Comparison of ENCODE assay signal across 10 cellular contexts in the genomic region with DNA sequence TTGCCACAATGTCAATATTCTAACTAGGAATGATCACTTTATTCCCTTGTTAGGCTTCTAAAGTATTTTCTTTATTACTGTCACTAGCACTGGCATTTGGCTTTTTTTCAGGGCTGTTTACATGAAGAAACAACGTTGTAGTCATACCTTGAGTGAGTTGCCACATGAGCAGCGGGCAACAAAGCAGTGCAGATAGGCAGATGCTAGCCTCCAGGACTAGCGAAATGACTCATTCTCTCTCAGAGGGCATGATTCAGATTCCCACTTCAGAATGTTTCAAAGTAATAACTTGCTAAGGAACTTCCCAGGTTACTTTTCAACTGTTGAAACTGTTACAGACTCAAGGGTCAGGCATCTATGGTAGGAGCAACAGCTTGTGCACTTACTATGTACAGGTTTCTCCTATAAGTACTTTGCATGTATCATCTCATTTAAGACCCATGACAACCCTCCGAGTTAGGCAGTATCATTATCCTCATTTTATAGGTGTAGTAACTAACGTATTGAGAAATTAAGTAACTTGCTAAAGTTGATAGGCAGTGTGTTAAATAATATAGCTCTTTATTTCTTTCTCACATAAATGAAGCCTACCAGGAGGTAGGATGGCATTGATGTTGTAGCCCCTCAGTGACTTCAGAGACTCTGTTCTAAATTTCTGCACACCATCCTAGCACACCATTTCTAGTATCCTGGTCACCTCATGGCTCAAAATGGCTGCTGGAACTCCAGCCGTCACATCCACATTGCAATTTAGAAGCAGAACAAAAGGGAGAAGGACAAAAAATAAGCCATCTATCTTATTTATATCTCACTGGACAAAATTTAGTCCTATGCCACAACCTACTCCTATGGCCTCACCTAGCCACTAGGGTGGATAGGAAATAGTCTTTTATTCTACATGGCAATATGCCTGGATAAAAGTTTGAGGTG.
DNase-seq lines count a peak whose midpoint lies in the region; ATAC-seq and TF ChIP-seq lines count a peak whose summit lies in the region.
"Had no signal": no experiment of that assay in that cellular context is flagged by ENCODE, and none has a peak within 500 bp of the region (broad histone marks: within the 10 kb centered on the region; RNA-seq: fewer than 3 reads in every experiment).

No MANE protein-coding gene starts in this region.

- intact Hi-C loops in activated naive CD4-positive, alpha-beta T cell treated with anti-CD3 and anti-CD28 coated beads for 36 hours (cut with micrococcal nuclease) = loop anchor here (1.0 to 5.0 kb wide), 11 partner anchors 7 to 1662 kb away; a partner anchor contains a TSS
- intact Hi-C loops in heart right ventricle (cut with DNase I) = loop anchor here in 4 of 10 donors (10.0 kb wide), 2 partner anchors 125 to 155 kb away; no protein-coding TSS in a partner anchor

- no peak overlapping the region for H3K4me3 Mint-ChIP-seq in activated naive CD4-positive, alpha-beta T cell treated with anti-CD3 and anti-CD28 coated beads for 36 hours
- H3K4me3 Mint-ChIP-seq: H9 had no signal

- no peaks in the 10 kb centered on the region for H3K36me3 ChIP-seq in heart right ventricle

- H3K4me1 ChIP-seq in heart right ventricle = no peaks in the 10 kb centered on the region

- peak overlapping the region; percentile 70 for H3K27ac Mint-ChIP-seq in activated naive CD4-positive, alpha-beta T cell treated with anti-CD3 and anti-CD28 coated beads for 36 hours
- H3K27ac Mint-ChIP-seq: H9 had no signal

- peak; percentile 90 for DNase-seq in activated naive CD4-positive, alpha-beta T cell treated with anti-CD3 and anti-CD28 coated beads for 36 hours
- peak; percentile 57 for DNase-seq in stimulated activated CD4-positive, alpha-beta T cell treated with anti-CD3 and anti-CD28 coated beads, Interleukin-4, amount 100 ng/mL, for 1 hour
- DNase-seq in heart right ventricle = no peak
- DNase-seq in NCI-H1930 (lab: John Stamatoyannopoulos, UW) = no peak
- DNase-seq in activated gamma-delta T cell (lab: John Stamatoyannopoulos, UW) = no peak
- DNase-seq: H9, hippocampal formation had no signal

- ATAC-seq in GM19452 (IDR thresholded peaks at IDR 0.05; ENCODE audit: unreplicated experiment) (peak; percentile 68), HG03378 (IDR thresholded peaks at IDR 0.05; ENCODE audit: unreplicated experiment) (peak; percentile 88), heart right ventricle (no peak), GM19397 (IDR thresholded peaks at IDR 0.05; ENCODE audit: unreplicated experiment) (no peak)

- CTCF ChIA-PET in activated naive CD4-positive, alpha-beta T cell treated with anti-CD3 and anti-CD28 coated beads for 36 hours (lab: Charles Lee) = interaction anchor here (0.7 to 1.4 kb wide), 5 partner anchors 16 to 33 kb away, joined by 3 to 5 read pairs (median 4); no protein-coding TSS in a partner anchor

- no peaks in the 10 kb centered on the region for H3K27me3 Mint-ChIP-seq in activated naive CD4-positive, alpha-beta T cell treated with anti-CD3 and anti-CD28 coated beads for 36 hours (ENCODE audit: low read depth)

- no peak overlapping the region for H3K4me3 ChIP-seq in heart right ventricle

- peaks cover 0 to 3% (median 0%) of the 10 kb centered on the region in 7 donors for H3K27me3 ChIP-seq in heart right ventricle

- H3K4me1 Mint-ChIP-seq in activated naive CD4-positive, alpha-beta T cell treated with anti-CD3 and anti-CD28 coated beads for 36 hours (ENCODE audit: low read depth) = peaks cover 65% of the 10 kb centered on the region
- H3K4me1 Mint-ChIP-seq: H9 had no signal

- no peak for TF ChIP-seq CTCF in heart right ventricle (IDR thresholded peaks at IDR 0.05)

- H3K9me3 ChIP-seq in heart right ventricle = no peaks in the 10 kb centered on the region

- H3K36me3 Mint-ChIP-seq in activated naive CD4-positive, alpha-beta T cell treated with anti-CD3 and anti-CD28 coated beads for 36 hours (ENCODE audit: low read depth) = no peaks in the 10 kb centered on the region

- peaks cover 1% of the 10 kb centered on the region for H3K9me3 Mint-ChIP-seq in activated naive CD4-positive, alpha-beta T cell treated with anti-CD3 and anti-CD28 coated beads for 36 hours
- H3K9me3 Mint-ChIP-seq: H9 had no signal

- 94 to 95% methylated on average over 6 of the region's 6 CpGs for WGBS in heart right ventricle, 2 donors

- no peak overlapping the region for H3K27ac ChIP-seq in heart right ventricle

Comparison
In these comparisons a context has a peak if more than half of its experiments do, and no peak if none do; other contexts are left out.
1. ATAC-seq: peak in GM19452 (single experiment) and HG03378 (single experiment); none in heart right ventricle (0 of 8) and GM19397 (single experiment).
2. DNase-seq: peak in activated naive CD4-positive, alpha-beta T cell treated with anti-CD3 and anti-CD28 coated beads for 36 hours (single experiment) and stimulated activated CD4-positive, alpha-beta T cell treated with anti-CD3 and anti-CD28 coated beads, Interleukin-4, amount 100 ng/mL, for 1 hour (single experiment); none in heart right ventricle (0 of 2), NCI-H1930 (0 of 2) and activated gamma-delta T cell (single experiment).